ENCODE assay signal across 10 cellular contexts in genomic region chr2:96305979-96306308, GRCh38. TPM values are rescaled to one million over a fixed set of nuclear protein-coding genes. Genes with fewer than 3 reads are reported as not detected.
A peak's percentile ranks its signal among the peaks of the same experiment; 100 is the strongest.
DNase-seq lines count a peak whose midpoint lies in the region; FAIRE-seq and TF ChIP-seq lines count a peak whose summit lies in the region.
"Had no signal": no experiment of that assay in that cellular context is flagged by ENCODE, and none has a peak within 500 bp of the region (broad histone marks: within the 10 kb centered on the region; RNA-seq: fewer than 3 reads in every experiment).

No MANE protein-coding gene starts in this region.

- no peaks in the 10 kb centered on the region for H3K27me3 ChIP-seq in keratinocyte (ENCODE audit: control insufficient read depth, extremely low read depth, insufficient read depth, low read length)

- H3K27ac ChIP-seq in keratinocyte (ENCODE audit: control insufficient read depth, insufficient read depth, low read length): peak overlapping the region; percentile 94
- H3K27ac ChIP-seq in temporal lobe (ENCODE audit: low read depth, low read length): peak overlapping the region; percentile 36

- H3K9me3 ChIP-seq in keratinocyte (ENCODE audit: control insufficient read depth, low read depth, low read length): no peaks in the 10 kb centered on the region

- H3K9ac ChIP-seq in keratinocyte (ENCODE audit: control insufficient read depth, extremely low read depth, insufficient read depth, low read length): peak overlapping the region; percentile 96

- peaks cover 18 to 23% of the 10 kb centered on the region in 2 experiments for H3K36me3 ChIP-seq in keratinocyte (ENCODE audit: control insufficient read depth in 2 of 2, extremely low read depth in 1 of 2, insufficient read depth in 2 of 2, low read length in 2 of 2)

- peaks cover 43% of the 10 kb centered on the region for H3K79me2 ChIP-seq in keratinocyte (ENCODE audit: control insufficient read depth, insufficient read depth, low read length)

- H4K20me1 ChIP-seq in keratinocyte (ENCODE audit: control insufficient read depth, extremely low read depth, insufficient read depth, low read length): no peaks in the 10 kb centered on the region

- H3K27ac Mint-ChIP-seq in activated CD4-positive, alpha-beta T cell treated with anti-CD3 and anti-CD28 coated beads, Interleukin-2, amount 10 ng/mL, durations not matched to agents 24 days and 14 days: peak overlapping the region; percentile 99
- peak overlapping the region; percentile 97 for H3K27ac Mint-ChIP-seq in activated naive CD8-positive, alpha-beta T cell treated with anti-CD3 and anti-CD28 coated beads for 36 hours

- intact Hi-C loops in activated CD4-positive, alpha-beta T cell treated with anti-CD3 and anti-CD28 coated beads, Interleukin-2, amount 10 ng/mL, durations not matched to agents 24 days and 14 days (cut with micrococcal nuclease): loop anchor here (1.0 kb wide), 5 partner anchors 15 to 203 kb away; partner anchors contain the start of genes CIAO1 and ITPRIPL1

- dilution Hi-C loops in keratinocyte (cut with MboI; ENCODE audit: extremely low pct_ligation_motif_present, low sequenced_read_pairs): no loop called here

- H3K4me2 ChIP-seq in keratinocyte (ENCODE audit: control insufficient read depth, extremely low read depth, insufficient read depth, low read depth, low read length): peak overlapping the region; percentile 99

- FAIRE-seq in keratinocyte (lab: Jason Lieb, UNC) (no peak), frontal cortex (lab: Jason Lieb, UNC) (no peak)
- FAIRE-seq: colon, G401.6 had no signal

- H3K36me3 Mint-ChIP-seq in activated CD4-positive, alpha-beta T cell treated with anti-CD3 and anti-CD28 coated beads, Interleukin-2, amount 10 ng/mL, durations not matched to agents 24 days and 14 days (ENCODE audit: low read depth): peaks cover 55% of the 10 kb centered on the region
- H3K36me3 Mint-ChIP-seq in activated naive CD8-positive, alpha-beta T cell treated with anti-CD3 and anti-CD28 coated beads for 36 hours: peaks cover 30% of the 10 kb centered on the region

- H3K4me1 Mint-ChIP-seq in activated CD4-positive, alpha-beta T cell treated with anti-CD3 and anti-CD28 coated beads, Interleukin-2, amount 10 ng/mL, durations not matched to agents 24 days and 14 days: peaks cover 54% of the 10 kb centered on the region
- peaks cover 46% of the 10 kb centered on the region for H3K4me1 Mint-ChIP-seq in activated naive CD8-positive, alpha-beta T cell treated with anti-CD3 and anti-CD28 coated beads for 36 hours

- no peaks in the 10 kb centered on the region for H3K27me3 Mint-ChIP-seq in activated CD4-positive, alpha-beta T cell treated with anti-CD3 and anti-CD28 coated beads, Interleukin-2, amount 10 ng/mL, durations not matched to agents 24 days and 14 days
- no peaks in the 10 kb centered on the region for H3K27me3 Mint-ChIP-seq in activated naive CD8-positive, alpha-beta T cell treated with anti-CD3 and anti-CD28 coated beads for 36 hours

- peaks cover 3% of the 10 kb centered on the region for H3K9me1 ChIP-seq in keratinocyte (ENCODE audit: control insufficient read depth, extremely low read depth, insufficient read depth, low read length)

- DNase-seq in activated CD4-positive, alpha-beta T cell treated with anti-CD3 and anti-CD28 coated beads, Interleukin-2, amount 10 ng/mL, durations not matched to agents 24 days and 14 days: no peak
- no peak for DNase-seq in activated CD4-positive, alpha-beta T cell treated with anti-CD3 and anti-CD28 coated beads, Interleukin-2, amount 50 U/mL, for 4 hours
- peak; percentile 8 for DNase-seq in activated naive CD8-positive, alpha-beta T cell treated with anti-CD3 and anti-CD28 coated beads for 36 hours
- DNase-seq in keratinocyte (ENCODE audit: low read depth, low spot score) (no peak), NCI-H2227 treated with DMSO at 0.1 percent for 48 hours (lab: John Stamatoyannopoulos, UW) (no peak), frontal cortex (ENCODE audit: low spot score in 2 of 2) (no peak), NCI-H2081 treated with DMSO at 0.1 percent for 48 hours (lab: John Stamatoyannopoulos, UW) (no peak)

- peak overlapping the region; percentile 94 for H2AFZ ChIP-seq in keratinocyte (ENCODE audit: control insufficient read depth, low read length)

- peak overlapping the region; percentile 100 for H3K4me3 Mint-ChIP-seq in activated CD4-positive, alpha-beta T cell treated with anti-CD3 and anti-CD28 coated beads, Interleukin-2, amount 10 ng/mL, durations not matched to agents 24 days and 14 days
- peak overlapping the region; percentile 94 for H3K4me3 Mint-ChIP-seq in activated naive CD8-positive, alpha-beta T cell treated with anti-CD3 and anti-CD28 coated beads for 36 hours

- peaks cover 13% of the 10 kb centered on the region for H3K4me1 ChIP-seq in keratinocyte (ENCODE audit: control insufficient read depth, extremely low read depth, insufficient read depth, low read length)

- H3K9me3 Mint-ChIP-seq in activated CD4-positive, alpha-beta T cell treated with anti-CD3 and anti-CD28 coated beads, Interleukin-2, amount 10 ng/mL, durations not matched to agents 24 days and 14 days: no peaks in the 10 kb centered on the region
- H3K9me3 Mint-ChIP-seq in activated naive CD8-positive, alpha-beta T cell treated with anti-CD3 and anti-CD28 coated beads for 36 hours: no peaks in the 10 kb centered on the region

- H3K4me3 ChIP-seq in keratinocyte (ENCODE audit: control insufficient read depth in 2 of 3, extremely low read depth in 1 of 3, insufficient read depth in 2 of 3, low read depth in 1 of 3, low read length in 3 of 3): peak overlapping the region; percentile 75 to 98 (median 96)

- no peak for TF ChIP-seq CTCF in keratinocyte (optimal IDR thresholded peaks at IDR 0.05 in 1 of 3, IDR thresholded peaks at IDR 0.05 in 1 of 3, conservative IDR thresholded peaks at IDR 0.05 in 1 of 3; ENCODE audit: extremely low read depth in 1 of 3, insufficient read depth in 2 of 3, low read length in 3 of 3)

RNA-seq across cellular contexts. Expression of gene SNRNP200, which starts 0.6 kb away (rescaled TPM):
- total RNA-seq in activated CD4-positive, alpha-beta T cell treated with anti-CD3 and anti-CD28 coated beads, Interleukin-2, amount 10 ng/mL, durations not matched to agents 24 days and 14 days: 197 and 203 TPM in 2 replicates
- total RNA-seq in activated naive CD8-positive, alpha-beta T cell treated with anti-CD3 and anti-CD28 coated beads for 36 hours: 100 to 1,000 TPM; 196 to 202 TPM
- 78.4 to 97.5 TPM (median 79.4 TPM) in 3 replicates for polyA plus RNA-seq in keratinocyte
- 95.0 TPM for polyA plus RNA-seq in keratinocyte (2011; ENCODE audit: low read depth)
- polyA plus RNA-seq in keratinocyte (2011; cell fraction: cytosol; rRNA removed): 57.6 and 67.6 TPM in 2 replicates
- polyA plus RNA-seq in keratinocyte (2011; cell fraction: nucleus; rRNA removed): 216 and 245 TPM in 2 replicates
- 55.1 and 79.8 TPM in 2 replicates for polyA plus RNA-seq in keratinocyte (2012; ENCODE audit: low replicate concordance)
- polyA minus RNA-seq in keratinocyte: 202 to 276 TPM (median 227 TPM) in 3 replicates
- polyA minus RNA-seq in keratinocyte (2011; cell fraction: cytosol; rRNA and poly(A)+ RNA removed): 68.7 TPM
- 131 and 182 TPM in 2 replicates for polyA minus RNA-seq in keratinocyte (2011; cell fraction: nucleus; rRNA and poly(A)+ RNA removed)
- total RNA-seq in temporal lobe (62.9 TPM), frontal cortex (41.6 TPM)

RNA-seq across cellular contexts. Expression of gene ITPRIPL1, which starts 19.2 kb away (rescaled TPM):
- 51.4 and 53.9 TPM in 2 replicates for total RNA-seq in activated CD4-positive, alpha-beta T cell treated with anti-CD3 and anti-CD28 coated beads, Interleukin-2, amount 10 ng/mL, durations not matched to agents 24 days and 14 days
- 10 to 100 TPM; 44.8 to 46.0 TPM for total RNA-seq in activated naive CD8-positive, alpha-beta T cell treated with anti-CD3 and anti-CD28 coated beads for 36 hours
- polyA plus RNA-seq in keratinocyte: 0.28 to 0.66 TPM (median 0.58 TPM) in 3 replicates
- polyA plus RNA-seq in keratinocyte (2011; ENCODE audit: low read depth): not detected
- 0.10 and 0.11 TPM in 2 replicates for polyA plus RNA-seq in keratinocyte (2011; cell fraction: cytosol; rRNA removed)
- polyA plus RNA-seq in keratinocyte (2011; cell fraction: nucleus; rRNA removed): 0.39 and 0.49 TPM in 2 replicates
- polyA plus RNA-seq in keratinocyte (2012; ENCODE audit: low replicate concordance): 0.07 and 0.72 TPM in 2 replicates
- polyA minus RNA-seq in keratinocyte: 0.20 to 0.79 TPM (median 0.26 TPM) in 3 replicates
- not detected for polyA minus RNA-seq in keratinocyte (2011; cell fraction: cytosol; rRNA and poly(A)+ RNA removed)
- not detected in 2 replicates for polyA minus RNA-seq in keratinocyte (2011; cell fraction: nucleus; rRNA and poly(A)+ RNA removed)
- total RNA-seq in temporal lobe (3.4 TPM), frontal cortex (4.9 TPM)

RNA-seq across cellular contexts. Expression of gene NCAPH, which starts 29.6 kb away (rescaled TPM):
- total RNA-seq in activated CD4-positive, alpha-beta T cell treated with anti-CD3 and anti-CD28 coated beads, Interleukin-2, amount 10 ng/mL, durations not matched to agents 24 days and 14 days: 59.0 and 62.2 TPM in 2 replicates
- 10 to 100 TPM; 82.3 to 85.0 TPM for total RNA-seq in activated naive CD8-positive, alpha-beta T cell treated with anti-CD3 and anti-CD28 coated beads for 36 hours
- 2.1 to 21.1 TPM (median 14.4 TPM) in 3 replicates for polyA plus RNA-seq in keratinocyte
- 0.41 TPM for polyA plus RNA-seq in keratinocyte (2011; ENCODE audit: low read depth)
- polyA plus RNA-seq in keratinocyte (2011; cell fraction: cytosol; rRNA removed): 3.7 and 3.9 TPM in 2 replicates
- polyA plus RNA-seq in keratinocyte (2011; cell fraction: nucleus; rRNA removed): 3.7 and 4.1 TPM in 2 replicates
- 10.9 TPM in 1 of 2 replicates, not detected in the other for polyA plus RNA-seq in keratinocyte (2012; ENCODE audit: low replicate concordance)
- polyA minus RNA-seq in keratinocyte: 2.8 to 22.4 TPM (median 11.7 TPM) in 3 replicates
- polyA minus RNA-seq in keratinocyte (2011; cell fraction: cytosol; rRNA and poly(A)+ RNA removed): 3.5 TPM
- 1.4 and 1.5 TPM in 2 replicates for polyA minus RNA-seq in keratinocyte (2011; cell fraction: nucleus; rRNA and poly(A)+ RNA removed)
- 3.7 TPM for total RNA-seq in temporal lobe
- total RNA-seq in frontal cortex: 2.4 TPM

RNA-seq across cellular contexts. Expression of gene CIAO1, which starts 39.9 kb away (rescaled TPM):
- total RNA-seq in activated CD4-positive, alpha-beta T cell treated with anti-CD3 and anti-CD28 coated beads, Interleukin-2, amount 10 ng/mL, durations not matched to agents 24 days and 14 days: 105 and 110 TPM in 2 replicates
- 10 to 100 TPM; 69.7 to 73.9 TPM for total RNA-seq in activated naive CD8-positive, alpha-beta T cell treated with anti-CD3 and anti-CD28 coated beads for 36 hours
- polyA plus RNA-seq in keratinocyte: 67.4 to 90.9 TPM (median 76.9 TPM) in 3 replicates
- 27.9 TPM for polyA plus RNA-seq in keratinocyte (2011; ENCODE audit: low read depth)
- polyA plus RNA-seq in keratinocyte (2011; cell fraction: cytosol; rRNA removed): 68.9 and 77.2 TPM in 2 replicates
- polyA plus RNA-seq in keratinocyte (2011; cell fraction: nucleus; rRNA removed): 90.0 and 99.6 TPM in 2 replicates
- polyA plus RNA-seq in keratinocyte (2012; ENCODE audit: low replicate concordance): 45.4 and 51.1 TPM in 2 replicates
- 86.5 to 115 TPM (median 105 TPM) in 3 replicates for polyA minus RNA-seq in keratinocyte
- polyA minus RNA-seq in keratinocyte (2011; cell fraction: cytosol; rRNA and poly(A)+ RNA removed): 73.5 TPM
- polyA minus RNA-seq in keratinocyte (2011; cell fraction: nucleus; rRNA and poly(A)+ RNA removed): 55.8 and 65.5 TPM in 2 replicates
- 56.3 TPM for total RNA-seq in temporal lobe
- total RNA-seq in frontal cortex: 74.6 TPM

RNA-seq across cellular contexts. Expression of gene TMEM127, which starts 40.1 kb away (rescaled TPM):
- 31.6 and 33.1 TPM in 2 replicates for total RNA-seq in activated CD4-positive, alpha-beta T cell treated with anti-CD3 and anti-CD28 coated beads, Interleukin-2, amount 10 ng/mL, durations not matched to agents 24 days and 14 days
- total RNA-seq in activated naive CD8-positive, alpha-beta T cell treated with anti-CD3 and anti-CD28 coated beads for 36 hours: 10 to 100 TPM; 17.4 to 21.2 TPM
- 30.8 to 45.6 TPM (median 35.8 TPM) in 3 replicates for polyA plus RNA-seq in keratinocyte
- polyA plus RNA-seq in keratinocyte (2011; ENCODE audit: low read depth): 26.4 TPM
- 35.0 and 37.6 TPM in 2 replicates for polyA plus RNA-seq in keratinocyte (2011; cell fraction: cytosol; rRNA removed)
- 52.9 and 61.3 TPM in 2 replicates for polyA plus RNA-seq in keratinocyte (2011; cell fraction: nucleus; rRNA removed)
- 23.9 and 31.5 TPM in 2 replicates for polyA plus RNA-seq in keratinocyte (2012; ENCODE audit: low replicate concordance)
- polyA minus RNA-seq in keratinocyte: 65.0 to 153 TPM (median 74.8 TPM) in 3 replicates
- 25.7 TPM for polyA minus RNA-seq in keratinocyte (2011; cell fraction: cytosol; rRNA and poly(A)+ RNA removed)
- polyA minus RNA-seq in keratinocyte (2011; cell fraction: nucleus; rRNA and poly(A)+ RNA removed): 40.5 and 54.1 TPM in 2 replicates
- total RNA-seq in temporal lobe: 16.0 TPM
- total RNA-seq in frontal cortex: 14.7 TPM

Comparison
In these comparisons a context has a peak if more than half of its experiments do, and no peak if none do; other contexts are left out.
1. RNA of gene NCAPH, which starts 29.6 kb away (total RNA-seq): 82.3 to 85.0 TPM in activated naive CD8-positive, alpha-beta T cell treated with anti-CD3 and anti-CD28 coated beads for 36 hours and 59.0 to 62.2 TPM in activated CD4-positive, alpha-beta T cell treated with anti-CD3 and anti-CD28 coated beads, Interleukin-2, amount 10 ng/mL, durations not matched to agents 24 days and 14 days; 3.7 TPM in temporal lobe (single experiment) and 2.4 TPM in frontal cortex (single experiment); every median in the first group is over 10 times any median in the second.